In the genomic region with DNA sequence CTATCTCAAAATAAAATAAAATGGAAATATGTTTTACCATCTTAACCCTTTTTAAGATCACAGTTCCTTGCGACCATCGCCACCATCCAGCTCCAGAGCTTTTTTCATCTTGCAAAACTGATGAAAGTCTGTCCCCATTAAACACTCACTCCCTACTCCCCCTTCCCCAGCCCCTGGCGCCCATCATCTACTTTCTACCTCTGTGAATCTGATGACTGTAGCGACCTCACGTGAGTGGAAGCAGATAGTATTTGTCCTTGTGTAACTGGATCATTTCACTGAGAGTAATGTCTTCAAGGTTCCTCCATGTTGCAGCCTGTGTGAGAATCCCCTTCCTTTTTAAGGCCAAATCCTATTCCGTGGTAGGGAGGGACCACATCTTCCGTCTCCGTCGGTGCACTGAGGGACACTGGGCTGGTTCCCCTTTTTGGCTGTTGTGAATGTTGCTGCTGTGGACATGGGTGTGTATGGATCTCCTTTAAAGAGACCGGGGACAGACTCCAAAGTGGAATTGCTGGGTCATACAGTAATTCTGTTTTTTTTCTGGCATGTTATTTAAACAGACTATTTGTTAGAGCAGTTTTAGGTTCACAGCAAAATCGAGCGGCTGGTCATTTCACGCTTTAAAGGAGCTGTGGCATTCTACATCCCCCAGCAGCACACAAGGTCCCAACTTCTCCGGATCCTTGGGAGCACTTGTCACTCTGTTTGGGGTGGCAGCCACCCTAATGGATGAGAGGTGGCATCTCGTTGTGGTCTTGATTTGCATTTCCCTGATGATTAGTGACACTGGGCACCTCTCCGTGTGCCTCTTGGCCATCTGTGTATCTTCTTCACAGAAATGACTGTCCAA, we compare ENCODE assay signal across 22 cellular contexts.
DNase-seq lines count a peak whose midpoint lies in the region; ATAC-seq and TF ChIP-seq lines count a peak whose summit lies in the region.
"Had no signal": no experiment of that assay in that cellular context is flagged by ENCODE, and none has a peak within 500 bp of the region (broad histone marks: within the 10 kb centered on the region; RNA-seq: fewer than 3 reads in every experiment).

No MANE protein-coding gene starts in this region.

- no peak for TF ChIP-seq CTCF in adrenal gland (IDR thresholded peaks at IDR 0.05)

- H3K9me3 Mint-ChIP-seq in activated naive CD4-positive, alpha-beta T cell treated with anti-CD3 and anti-CD28 coated beads, Interleukin-2, amount 50 U/mL, for 72 hours: no peaks in the 10 kb centered on the region
- H3K9me3 Mint-ChIP-seq: activated CD4-positive, alpha-beta T cell treated with anti-CD3 and anti-CD28 coated beads, Interleukin-2, amount 10 ng/mL, durations not matched to agents 24 days and 14 days; activated T-cell treated with anti-CD3 and anti-CD28 coated beads, Interleukin-2, amount 50 U/mL, for 4 hours; stimulated activated effector memory CD8-positive, alpha-beta T cell treated with anti-CD3 and anti-CD28 coated beads, Interleukin-12 subunit alpha, Interleukin-12 subunit beta, amount 100 ng/mL, for 72 hours had no signal

- no peak for ATAC-seq in sciatic nerve
- no peak for ATAC-seq in activated naive CD4-positive, alpha-beta T cell treated with anti-CD3 and anti-CD28 coated beads, Interleukin-2, amount 50 U/mL, for 72 hours
- ATAC-seq: activated T-cell treated with anti-CD3 and anti-CD28 coated beads, Interleukin-2, amount 50 U/mL, for 4 hours; stimulated activated effector memory CD8-positive, alpha-beta T cell treated with anti-CD3 and anti-CD28 coated beads, Interleukin-12 subunit alpha, Interleukin-12 subunit beta, amount 100 ng/mL, for 72 hours had no signal

- H3K36me3 Mint-ChIP-seq in activated naive CD4-positive, alpha-beta T cell treated with anti-CD3 and anti-CD28 coated beads, Interleukin-2, amount 50 U/mL, for 72 hours: no peaks in the 10 kb centered on the region
- H3K36me3 Mint-ChIP-seq: stimulated activated effector memory CD8-positive, alpha-beta T cell treated with anti-CD3 and anti-CD28 coated beads, Interleukin-12 subunit alpha, Interleukin-12 subunit beta, amount 100 ng/mL, for 72 hours had no signal

- H3K4me3 ChIP-seq in adrenal gland: no peak overlapping the region
- H3K4me3 ChIP-seq: colonic mucosa, upper lobe of left lung had no signal

- H3K9me3 ChIP-seq in adrenal gland (replicated peaks in 1 of 3): no peaks in the 10 kb centered on the region
- H3K9me3 ChIP-seq: colonic mucosa, upper lobe of left lung had no signal

- WGBS in adrenal gland, 4 donors: 57 to 63% (median 57%) methylated on average over 12 to 16 of the region's 16 CpGs

- peak; percentile 20 for DNase-seq in KBM-7
- peak in 4 of 7 donors; percentile 46 to 64 (median 56) for DNase-seq in adrenal gland
- DNase-seq in left kidney (ENCODE audit: low read depth, low spot score): peak; percentile 59
- peak; percentile 48 for DNase-seq in sciatic nerve (ENCODE audit: low spot score)
- no peak for DNase-seq in T-helper 2 cell
- no peak for DNase-seq in HPDE6-E6E7 (ENCODE audit: extremely low spot score)
- no peak for DNase-seq in activated naive CD4-positive, alpha-beta T cell treated with anti-CD3 and anti-CD28 coated beads, Interleukin-2, amount 50 U/mL, for 72 hours (ENCODE audit: low spot score in 2 of 2)
- DNase-seq: activated CD4-positive, alpha-beta T cell treated with anti-CD3 and anti-CD28 coated beads, Interleukin-2, amount 10 ng/mL, durations not matched to agents 24 days and 14 days; activated naive CD4-positive, alpha-beta T cell; activated T-cell treated with anti-CD3 and anti-CD28 coated beads, Interleukin-2, amount 50 U/mL, for 4 hours; colonic mucosa; DND-41; effector memory CD4-positive, alpha-beta T cell; erythroblast; HCEC 1CT; NCI-H1436 treated with DMSO at 0.1 percent for 48 hours; NCI-H446 treated with DMSO at 0.1 percent for 48 hours; T1000 had no signal

- TF ChIP-seq POLR2A in adrenal gland (IDR thresholded peaks at IDR 0.05): no peak

- H3K4me1 ChIP-seq in adrenal gland (replicated peaks in 1 of 2): peaks cover 50 to 62% of the 10 kb centered on the region in 2 donors
- H3K4me1 ChIP-seq: colonic mucosa had no signal

- H3K36me3 ChIP-seq in adrenal gland (replicated peaks in 1 of 2): no peaks in the 10 kb centered on the region
- H3K36me3 ChIP-seq: colonic mucosa, upper lobe of left lung had no signal

- H3K27ac ChIP-seq in adrenal gland: peak overlapping the region; percentile 80 to 99 (median 94)
- H3K27ac ChIP-seq: C4-2B, colonic mucosa, KMS-11, upper lobe of left lung had no signal

- H3K27me3 ChIP-seq in adrenal gland: no peaks in the 10 kb centered on the region
- H3K27me3 ChIP-seq: colonic mucosa, upper lobe of left lung had no signal

- H3K27ac Mint-ChIP-seq in activated naive CD4-positive, alpha-beta T cell treated with anti-CD3 and anti-CD28 coated beads, Interleukin-2, amount 50 U/mL, for 72 hours: peak overlapping the region in 1 of 2 donors; percentile 38
- H3K27ac Mint-ChIP-seq: activated CD4-positive, alpha-beta T cell treated with anti-CD3 and anti-CD28 coated beads, Interleukin-2, amount 10 ng/mL, durations not matched to agents 24 days and 14 days; stimulated activated effector memory CD8-positive, alpha-beta T cell treated with anti-CD3 and anti-CD28 coated beads, Interleukin-12 subunit alpha, Interleukin-12 subunit beta, amount 100 ng/mL, for 72 hours had no signal

- in situ Hi-C loops in KBM-7 (cut with MboI; ENCODE audit: low pct_unique_long_range_greater_than_20kb, low sequenced_read_pairs): no loop called here

- intact Hi-C loops in adrenal gland (cut with DNase I): no loop called here
- intact Hi-C loops in sciatic nerve (cut with DNase I): no loop called here

Comparison
In these comparisons a context has a peak if more than half of its experiments do, and no peak if none do; other contexts are left out.
1. DNase-seq: peak in KBM-7 (single experiment), adrenal gland (4 of 7), left kidney (single experiment) and sciatic nerve (single experiment); none in T-helper 2 cell (0 of 5), HPDE6-E6E7 (single experiment) and activated naive CD4-positive, alpha-beta T cell treated with anti-CD3 and anti-CD28 coated beads, Interleukin-2, amount 50 U/mL, for 72 hours (0 of 2).